In the genomic region with DNA sequence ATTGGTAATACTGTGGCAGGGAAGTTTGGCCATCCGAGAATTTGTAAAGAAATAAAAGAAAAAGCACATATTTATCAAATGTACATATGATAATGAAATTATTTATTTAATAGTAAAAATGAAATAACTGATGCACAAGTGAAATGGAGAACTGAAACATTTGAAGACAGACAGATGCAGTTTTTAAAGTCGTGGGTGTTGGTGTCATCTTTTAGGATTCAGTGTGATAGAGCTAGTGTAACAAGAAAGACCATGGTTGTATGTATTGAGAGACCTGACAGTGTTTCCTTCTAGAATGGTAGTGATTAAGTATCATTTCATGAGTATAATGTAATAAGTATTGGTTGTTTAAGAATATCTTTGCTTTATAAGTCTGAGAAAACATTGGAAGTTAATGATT, we compare ENCODE assay signal across 1 cellular context.
TF ChIP-seq lines count a peak whose summit lies in the region.

No MANE protein-coding gene starts in this region.

TF ChIP-seq in GM23338, 12 proteins besides CTCF, POLR2A, EP300 and RAD21 (continued from another document):
- TF ChIP-seq, protein P1, sequence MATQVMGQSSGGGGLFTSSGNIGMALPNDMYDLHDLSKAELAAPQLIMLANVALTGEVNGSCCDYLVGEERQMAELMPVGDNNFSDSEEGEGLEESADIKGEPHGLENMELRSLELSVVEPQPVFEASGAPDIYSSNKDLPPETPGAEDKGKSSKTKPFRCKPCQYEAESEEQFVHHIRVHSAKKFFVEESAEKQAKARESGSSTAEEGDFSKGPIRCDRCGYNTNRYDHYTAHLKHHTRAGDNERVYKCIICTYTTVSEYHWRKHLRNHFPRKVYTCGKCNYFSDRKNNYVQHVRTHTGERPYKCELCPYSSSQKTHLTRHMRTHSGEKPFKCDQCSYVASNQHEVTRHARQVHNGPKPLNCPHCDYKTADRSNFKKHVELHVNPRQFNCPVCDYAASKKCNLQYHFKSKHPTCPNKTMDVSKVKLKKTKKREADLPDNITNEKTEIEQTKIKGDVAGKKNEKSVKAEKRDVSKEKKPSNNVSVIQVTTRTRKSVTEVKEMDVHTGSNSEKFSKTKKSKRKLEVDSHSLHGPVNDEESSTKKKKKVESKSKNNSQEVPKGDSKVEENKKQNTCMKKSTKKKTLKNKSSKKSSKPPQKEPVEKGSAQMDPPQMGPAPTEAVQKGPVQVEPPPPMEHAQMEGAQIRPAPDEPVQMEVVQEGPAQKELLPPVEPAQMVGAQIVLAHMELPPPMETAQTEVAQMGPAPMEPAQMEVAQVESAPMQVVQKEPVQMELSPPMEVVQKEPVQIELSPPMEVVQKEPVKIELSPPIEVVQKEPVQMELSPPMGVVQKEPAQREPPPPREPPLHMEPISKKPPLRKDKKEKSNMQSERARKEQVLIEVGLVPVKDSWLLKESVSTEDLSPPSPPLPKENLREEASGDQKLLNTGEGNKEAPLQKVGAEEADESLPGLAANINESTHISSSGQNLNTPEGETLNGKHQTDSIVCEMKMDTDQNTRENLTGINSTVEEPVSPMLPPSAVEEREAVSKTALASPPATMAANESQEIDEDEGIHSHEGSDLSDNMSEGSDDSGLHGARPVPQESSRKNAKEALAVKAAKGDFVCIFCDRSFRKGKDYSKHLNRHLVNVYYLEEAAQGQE (IDR thresholded peaks at IDR 0.05; ENCODE audit: unreplicated experiment): no peak
- no peak for TF ChIP-seq CREB1 (CRISPR knock-in tag; IDR thresholded peaks at IDR 0.05; ENCODE audit: low read depth)
- no peak for TF ChIP-seq EZH2 (IDR thresholded peaks at IDR 0.05; ENCODE audit: low read depth, unreplicated experiment)
